ENCODE assay signal across 8 cellular contexts in the genomic region with DNA sequence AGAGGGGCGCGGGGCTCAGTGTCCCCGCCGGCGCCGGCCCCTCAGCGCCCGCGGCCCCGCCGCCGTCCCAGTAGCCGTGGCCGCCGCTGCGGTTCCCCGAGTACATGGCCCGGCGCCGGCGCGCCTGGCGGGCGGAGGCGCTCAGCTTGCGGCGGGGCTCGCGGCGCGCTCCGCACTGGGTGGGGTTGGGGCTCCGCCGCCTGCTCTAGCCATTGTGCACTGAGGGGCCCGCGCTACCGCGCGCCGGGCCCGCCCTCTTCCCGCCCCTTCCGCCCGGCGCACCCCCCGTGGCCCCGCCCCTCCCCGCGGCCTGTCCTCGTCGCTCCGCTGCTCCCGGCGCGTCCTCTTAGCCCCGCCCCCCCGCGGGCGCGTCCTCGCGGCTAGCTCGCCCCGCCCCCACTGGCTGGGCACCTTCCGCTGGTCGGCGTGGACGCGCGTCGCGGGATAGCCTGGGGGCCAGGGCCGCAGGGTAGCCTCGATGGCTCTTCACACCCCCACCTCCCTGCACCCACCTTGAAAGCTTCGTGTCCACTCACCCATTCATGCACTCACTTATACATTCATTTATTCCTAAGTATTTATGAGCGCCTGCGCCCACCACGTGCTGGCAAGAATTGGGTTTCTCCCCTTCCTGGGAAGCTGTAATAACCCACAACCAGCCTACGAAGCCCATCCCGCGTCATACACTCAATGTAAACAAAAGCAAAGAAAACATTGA. TPM values are rescaled to one million over a fixed set of nuclear protein-coding genes. Genes with fewer than 3 reads are reported as not detected.
DNase-seq lines count a peak whose midpoint lies in the region; ATAC-seq, FAIRE-seq and TF ChIP-seq lines count a peak whose summit lies in the region.

A gene with protein sequence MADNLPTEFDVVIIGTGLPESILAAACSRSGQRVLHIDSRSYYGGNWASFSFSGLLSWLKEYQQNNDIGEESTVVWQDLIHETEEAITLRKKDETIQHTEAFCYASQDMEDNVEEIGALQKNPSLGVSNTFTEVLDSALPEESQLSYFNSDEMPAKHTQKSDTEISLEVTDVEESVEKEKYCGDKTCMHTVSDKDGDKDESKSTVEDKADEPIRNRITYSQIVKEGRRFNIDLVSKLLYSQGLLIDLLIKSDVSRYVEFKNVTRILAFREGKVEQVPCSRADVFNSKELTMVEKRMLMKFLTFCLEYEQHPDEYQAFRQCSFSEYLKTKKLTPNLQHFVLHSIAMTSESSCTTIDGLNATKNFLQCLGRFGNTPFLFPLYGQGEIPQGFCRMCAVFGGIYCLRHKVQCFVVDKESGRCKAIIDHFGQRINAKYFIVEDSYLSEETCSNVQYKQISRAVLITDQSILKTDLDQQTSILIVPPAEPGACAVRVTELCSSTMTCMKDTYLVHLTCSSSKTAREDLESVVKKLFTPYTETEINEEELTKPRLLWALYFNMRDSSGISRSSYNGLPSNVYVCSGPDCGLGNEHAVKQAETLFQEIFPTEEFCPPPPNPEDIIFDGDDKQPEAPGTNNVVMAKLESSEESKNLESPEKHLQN (minus strand): TSS at position 221 of the 718 bp plus-strand sequence. CDS start 4,603 bp downstream, outside the sequence.
Gene OPN3, minus strand, starts transcription at position 221 of the 718 bp plus-strand sequence. Its CDS starts 115 bp downstream, at position 106.

- TF ChIP-seq CTCF in GM10248 (IDR thresholded peaks at IDR 0.05; ENCODE audit: control extremely low read depth, extremely low read depth, low read depth, missing control alignments): no peak
- TF ChIP-seq CTCF in pancreas (IDR thresholded peaks at IDR 0.05): no peak

- no peaks in the 10 kb centered on the region for H3K9me3 Mint-ChIP-seq in activated naive CD8-positive, alpha-beta T cell (ENCODE audit: low read depth)

- peaks cover 0 to 18% (median 6%) of the 10 kb centered on the region in 3 donors for H3K4me1 ChIP-seq in pancreas
- peaks cover 11% of the 10 kb centered on the region for H3K4me1 ChIP-seq in thymus (ENCODE audit: control insufficient read depth, insufficient read depth, low read length)

- H3K9me3 ChIP-seq in pancreas: no peaks in the 10 kb centered on the region
- no peaks in the 10 kb centered on the region for H3K9me3 ChIP-seq in thymus (ENCODE audit: control insufficient read depth)

- H3K27me3 Mint-ChIP-seq in activated naive CD8-positive, alpha-beta T cell: no peaks in the 10 kb centered on the region

- CTCF ChIA-PET in GM10248 (lab: Yijun Ruan, JAX): interaction anchor here (1.0 to 5.0 kb wide), 6 partner anchors 8 to 207 kb away, joined by 3 to 22 read pairs (median 6); partner anchors contain the start of gene EXO1

- peaks cover 8% of the 10 kb centered on the region for H3K36me3 Mint-ChIP-seq in activated naive CD8-positive, alpha-beta T cell

- H3K27ac Mint-ChIP-seq in activated naive CD8-positive, alpha-beta T cell: peak within 1 kb of the TSS; percentile 85

- intact Hi-C loops in head of caudate nucleus (cut with DNase I): loop anchor here (5.0 kb wide), 1 partner anchor 207 kb away; the partner anchor contains the start of gene EXO1
- intact Hi-C loops in pancreas (cut with DNase I): no loop called here

- POLR2A ChIA-PET in GM10248 (lab: Yijun Ruan, JAX): interaction anchor here (0.7 to 0.9 kb wide), 5 partner anchors 13 to 361 kb away, joined by 3 to 10 read pairs (median 3); no protein-coding TSS in a partner anchor

- peak within 1 kb of the TSS; percentile 89 for H3K4me3 Mint-ChIP-seq in activated naive CD8-positive, alpha-beta T cell

- DNase-seq in GM10248 (ENCODE audit: extremely low spot score): peak; percentile 97
- DNase-seq in NCI-H1048 (lab: John Stamatoyannopoulos, UW): peak; percentile 90
- DNase-seq in SKM-1 (lab: John Stamatoyannopoulos, UW; ENCODE audit: unreplicated experiment): peak; percentile 89
- DNase-seq in head of caudate nucleus: peak; percentile 81 to 98 (median 95)
- DNase-seq in pancreas: peak; percentile 93 to 99 (median 96)

- ATAC-seq in HG02571 (IDR thresholded peaks at IDR 0.05; ENCODE audit: unreplicated experiment): peak; percentile 88
- ATAC-seq in pancreas: peak; percentile 96 to 99 (median 98)

- H3K27me3 ChIP-seq in pancreas: no peaks in the 10 kb centered on the region
- H3K27me3 ChIP-seq in thymus (ENCODE audit: control insufficient read depth, insufficient read depth): no peaks in the 10 kb centered on the region

- no peak for FAIRE-seq in pancreas (lab: Jason Lieb, UNC)

- no peaks in the 10 kb centered on the region for H3K36me3 ChIP-seq in pancreas
- no peaks in the 10 kb centered on the region for H3K36me3 ChIP-seq in thymus (ENCODE audit: control insufficient read depth, insufficient read depth)

- WGBS in pancreas, 2 donors: 4 to 10% methylated on average over 23 to 81 of the region's 81 CpGs
- 7% methylated on average over 81 of the region's 81 CpGs for WGBS in thymus

- peaks cover 46% of the 10 kb centered on the region for H3K4me1 Mint-ChIP-seq in activated naive CD8-positive, alpha-beta T cell (ENCODE audit: low read depth)

- H3K27ac ChIP-seq in pancreas: peak within 1 kb of the TSS; percentile 23 to 79 (median 65)
- H3K27ac ChIP-seq in thymus (ENCODE audit: low read depth): peak within 1 kb of the TSS; percentile 73

- H3K4me3 ChIP-seq in pancreas: peak within 1 kb of the TSS; percentile 85 to 93 (median 89)
- H3K4me3 ChIP-seq in thymus (ENCODE audit: low read length): peak within 1 kb of the TSS; percentile 90

RNA-seq across cellular contexts. Expression of the first gene that starts in this region (rescaled TPM):
- total RNA-seq in pancreas: 1 to 10 TPM; 1.7 to 6.3 (median 3.6) TPM
- 1 to 10 TPM in 1 of 2 donors, under 1 TPM in 1; 0.68 to 1.2 TPM for polyA plus RNA-seq in pancreas
- polyA plus RNA-seq in thymus: 7.4 TPM

RNA-seq across cellular contexts. Expression of gene OPN3, which starts in this region (rescaled TPM):
- 10 to 100 TPM in 1 of 6 donors, 1 to 10 TPM in 5; 1.2 to 12.8 (median 3.2) TPM for total RNA-seq in pancreas
- polyA plus RNA-seq in pancreas (1 to 10 TPM; 2.4 to 3.5 TPM), thymus (17.7 TPM)

Comparison
In these comparisons a context has a peak if more than half of its experiments do, and no peak if none do; other contexts are left out.
1. Peak in every context shown above with its lines: DNase-seq, ATAC-seq, H3K4me3 ChIP-seq and H3K27ac ChIP-seq.